In the genomic region with DNA sequence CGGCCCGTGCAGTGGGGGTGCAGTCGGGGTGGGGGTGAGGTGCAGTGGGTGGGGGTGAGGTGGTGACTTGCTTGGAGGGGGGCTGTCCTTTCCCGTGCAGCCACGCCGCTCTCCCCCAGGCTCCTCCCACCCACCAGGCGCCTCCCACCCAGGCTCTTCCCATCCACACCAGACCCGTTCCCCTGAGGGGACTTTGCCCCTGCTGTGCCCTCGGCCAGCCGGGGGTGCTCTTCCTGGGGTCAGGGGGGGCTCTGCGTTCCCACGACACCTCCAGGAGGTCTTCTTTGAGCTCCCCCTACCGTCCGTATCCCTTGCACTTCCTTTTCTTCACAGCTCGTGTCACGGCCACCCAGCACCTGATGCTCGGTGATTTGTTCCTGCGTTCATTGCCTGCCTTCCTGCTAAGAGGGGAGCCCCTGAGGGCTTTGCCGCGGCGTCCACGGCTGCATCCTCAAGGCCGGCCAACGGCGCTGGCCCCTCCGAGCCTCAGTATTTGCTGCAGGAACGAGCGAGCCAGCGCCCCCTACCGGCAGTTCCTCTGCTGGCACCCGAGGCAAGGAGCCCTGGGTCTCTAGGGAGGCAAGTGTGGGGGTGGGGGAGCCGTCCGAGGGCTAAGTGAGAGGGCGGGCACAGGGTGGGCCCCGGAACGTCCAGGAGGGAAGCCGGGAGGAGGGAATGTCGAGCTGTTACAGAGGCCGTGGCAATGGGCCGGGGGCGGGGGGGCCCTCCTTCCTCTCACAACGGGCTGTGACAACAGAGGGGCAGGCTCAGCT, we compare ENCODE assay signal across 8 cellular contexts. TPM values are rescaled to one million over a fixed set of nuclear protein-coding genes. Genes with fewer than 3 reads are reported as not detected.
A peak's percentile ranks its signal among the peaks of the same experiment; 100 is the strongest.
DNase-seq lines count a peak whose midpoint lies in the region; ATAC-seq and TF ChIP-seq lines count a peak whose summit lies in the region.

No MANE protein-coding gene starts in this region.

- H3K4me3 ChIP-seq in CD4-positive, alpha-beta memory T cell (ENCODE audit: low read length in 2 of 2), result peak overlapping the region; percentile 36 to 46
- H3K4me3 ChIP-seq in HUES6 (ENCODE audit: low read depth, low read length) (peak overlapping the region; percentile 78), osteoblast (ENCODE audit: insufficient read depth, low read length) (peak overlapping the region; percentile 63), suprapubic skin (peak overlapping the region; percentile 32)

- H3K4me2 ChIP-seq in osteoblast (ENCODE audit: insufficient read depth, low read length), result peak overlapping the region; percentile 88

- no peak for TF ChIP-seq POLR2A in suprapubic skin (IDR thresholded peaks at IDR 0.05)

- TF ChIP-seq EP300 in suprapubic skin (IDR thresholded peaks at IDR 0.05), result no peak

- in situ Hi-C loops in SK-MEL-5 (cut with HindIII; ENCODE audit: low pct_unique_long_range_greater_than_20kb, low sequenced_read_pairs), result no loop called here

- no peak for ATAC-seq in HG03280 (IDR thresholded peaks at IDR 0.05; ENCODE audit: unreplicated experiment)

- H3K9ac ChIP-seq in HUES6 (ENCODE audit: low read length), result peak overlapping the region; percentile 14

- peaks cover 0 to 2% of the 10 kb centered on the region in 2 donors for H3K36me3 Mint-ChIP-seq in CD4-positive, alpha-beta memory T cell

- TF ChIP-seq CTCF in osteoblast (IDR thresholded peaks at IDR 0.05; ENCODE audit: extremely low read depth, low read depth, low read length), result peak; percentile 79
- peak in 1 of 2 donors; percentile 88 for TF ChIP-seq CTCF in suprapubic skin (IDR thresholded peaks at IDR 0.05)

- peak overlapping the region; percentile 90 for H2AFZ ChIP-seq in osteoblast (ENCODE audit: low read length)

- peak; percentile 57 to 66 (median 64) for DNase-seq in CD4-positive, alpha-beta memory T cell
- DNase-seq in SK-MEL-5 (ENCODE audit: low read depth, low spot score), result peak; percentile 80
- DNase-seq in activated naive CD4-positive, alpha-beta T cell treated with Interleukin-2 at 50 U/mL for 16 hours, result peak; percentile 77
- peak; percentile 84 for DNase-seq in germinal center (ENCODE audit: low spot score)
- peak; percentile 98 for DNase-seq in osteoblast (ENCODE audit: insufficient read length, low spot score, missing footprints)
- DNase-seq in suprapubic skin (ENCODE audit: low spot score in 2 of 2), result peak in 1 of 2 donors; percentile 75

- POLR2A ChIA-PET in CD4-positive, alpha-beta memory T cell (lab: Charles Lee; ENCODE audit: partially characterized antibody), result no interaction called here

- peaks cover 4% of the 10 kb centered on the region for H3K4me1 ChIP-seq in CD4-positive, alpha-beta memory T cell (ENCODE audit: insufficient read depth, low read length)
- H3K4me1 ChIP-seq in HUES6 (ENCODE audit: control insufficient read depth, insufficient read depth, low read length) (peaks cover 2% of the 10 kb centered on the region; the same call in 1 of the 2 replicates), osteoblast (ENCODE audit: insufficient read depth, low read length) (peaks cover 3% of the 10 kb centered on the region), suprapubic skin (peaks cover 14% of the 10 kb centered on the region)

- H3K9me3 Mint-ChIP-seq in CD4-positive, alpha-beta memory T cell, result peaks cover 0 to 2% (median 0%) of the 10 kb centered on the region in 8 donors

- peak overlapping the region; percentile 85 to 96 (median 92) for H3K4me3 Mint-ChIP-seq in CD4-positive, alpha-beta memory T cell

- H3K79me2 ChIP-seq in osteoblast (ENCODE audit: insufficient read depth, low read length), result no peaks in the 10 kb centered on the region

- no peaks in the 10 kb centered on the region for H3K9me3 ChIP-seq in CD4-positive, alpha-beta memory T cell (ENCODE audit: control insufficient read depth in 1 of 2, low read length in 2 of 2)
- H3K9me3 ChIP-seq in HUES6 (ENCODE audit: control insufficient read depth, insufficient read depth, low read depth, low read length), result no peaks in the 10 kb centered on the region
- H3K9me3 ChIP-seq in osteoblast (ENCODE audit: low read depth, low read length), result no peaks in the 10 kb centered on the region
- no peaks in the 10 kb centered on the region for H3K9me3 ChIP-seq in suprapubic skin

- no peak overlapping the region for H3K27ac ChIP-seq in CD4-positive, alpha-beta memory T cell (ENCODE audit: low read depth, low read length)
- H3K27ac ChIP-seq in HUES6 (ENCODE audit: low read depth, low read length) (no peak overlapping the region), osteoblast (ENCODE audit: low read depth, low read length) (no peak overlapping the region), suprapubic skin (no peak overlapping the region)

- H4K20me1 ChIP-seq in osteoblast (ENCODE audit: insufficient read depth, low read length), result no peaks in the 10 kb centered on the region

- WGBS in suprapubic skin, result 4% methylated on average over 18 of the region's 42 CpGs

- peaks cover 5 to 15% (median 10%) of the 10 kb centered on the region in 4 donors for H3K4me1 Mint-ChIP-seq in CD4-positive, alpha-beta memory T cell

- CTCF ChIA-PET in CD4-positive, alpha-beta memory T cell (lab: Charles Lee; ENCODE audit: partially characterized antibody), result interaction anchor here (0.6 to 3.2 kb wide), 16 partner anchors 12 to 225 kb away, joined by 3 to 19 read pairs (median 5); a partner anchor contains a TSS

- intact Hi-C loops in CD4-positive, alpha-beta memory T cell (cut with micrococcal nuclease), result loop anchor here (1.0 kb wide), 2 partner anchors 188 to 199 kb away; no protein-coding TSS in a partner anchor

- peaks cover 38 to 57% of the 10 kb centered on the region in 2 donors for H3K27me3 Mint-ChIP-seq in CD4-positive, alpha-beta memory T cell

- H3K27ac Mint-ChIP-seq in CD4-positive, alpha-beta memory T cell, result peak overlapping the region in 5 of 7 donors; percentile 25 to 83 (median 65)

- peaks cover 4% of the 10 kb centered on the region for H3K27me3 ChIP-seq in CD4-positive, alpha-beta memory T cell (ENCODE audit: insufficient read depth, low read length)
- H3K27me3 ChIP-seq in HUES6 (ENCODE audit: control insufficient read depth, insufficient read depth, low read length) (peaks cover 63% of the 10 kb centered on the region), osteoblast (ENCODE audit: insufficient read depth, low read length) (peaks cover 13% of the 10 kb centered on the region), suprapubic skin (peaks cover 81% of the 10 kb centered on the region)

- no peaks in the 10 kb centered on the region for H3K36me3 ChIP-seq in CD4-positive, alpha-beta memory T cell (ENCODE audit: insufficient read depth, low read length)
- H3K36me3 ChIP-seq in HUES6 (ENCODE audit: control insufficient read depth, insufficient read depth, low read length) (no peaks in the 10 kb centered on the region), osteoblast (ENCODE audit: insufficient read depth, low read length) (no peaks in the 10 kb centered on the region), suprapubic skin (no peaks in the 10 kb centered on the region)

RNA-seq across cellular contexts. Expression of a gene that starts 11.8 kb away (rescaled TPM):
- total RNA-seq in CD4-positive, alpha-beta memory T cell, result not detected
- polyA plus RNA-seq in CD4-positive, alpha-beta memory T cell, result under 1 TPM in 1 of 2 donors, not detected in 1; 0.08 TPM
- 6.3 and 6.9 TPM in 2 replicates for total RNA-seq in SK-MEL-5 (2014; rRNA removed; shearing (Covaris generic))
- 24.4 and 26.3 TPM in 2 replicates for polyA plus RNA-seq in SK-MEL-5 (2015; cell fraction: cytosol; rRNA removed)
- 5.2 and 12.9 TPM in 2 replicates for polyA plus RNA-seq in SK-MEL-5 (2015; cell fraction: nucleus; rRNA removed)
- total RNA-seq in osteoblast (not detected in 2 replicates), suprapubic skin (1 to 10 TPM in 2 of 4 donors, under 1 TPM in 2; 0.24 to 1.0 (median 0.81) TPM)

RNA-seq across cellular contexts. Expression of a gene that starts 42.7 kb away (rescaled TPM):
- total RNA-seq in CD4-positive, alpha-beta memory T cell, result not detected
- polyA plus RNA-seq in CD4-positive, alpha-beta memory T cell, result not detected
- not detected in 2 replicates for total RNA-seq in SK-MEL-5 (2014; rRNA removed; shearing (Covaris generic))
- not detected in 2 replicates for polyA plus RNA-seq in SK-MEL-5 (2015; cell fraction: cytosol; rRNA removed)
- polyA plus RNA-seq in SK-MEL-5 (2015; cell fraction: nucleus; rRNA removed), result not detected in 2 replicates
- total RNA-seq in osteoblast (not detected in 2 replicates), suprapubic skin (not detected)

RNA-seq across cellular contexts. Expression of a gene that starts 45.4 kb away (rescaled TPM):
- 10 to 100 TPM; 29.5 to 35.8 TPM for total RNA-seq in CD4-positive, alpha-beta memory T cell
- polyA plus RNA-seq in CD4-positive, alpha-beta memory T cell, result 10 to 100 TPM; 22.4 to 28.0 TPM
- total RNA-seq in SK-MEL-5 (2014; rRNA removed; shearing (Covaris generic)), result 26.4 and 29.0 TPM in 2 replicates
- 37.0 and 57.6 TPM in 2 replicates for polyA plus RNA-seq in SK-MEL-5 (2015; cell fraction: cytosol; rRNA removed)
- polyA plus RNA-seq in SK-MEL-5 (2015; cell fraction: nucleus; rRNA removed), result 23.9 and 31.3 TPM in 2 replicates
- 19.4 and 22.8 TPM in 2 replicates for total RNA-seq in osteoblast
- 10 to 100 TPM in 3 of 4 donors, 1 to 10 TPM in 1; 9.3 to 31.7 (median 28.7) TPM for total RNA-seq in suprapubic skin
